25 cellular contexts compared by ENCODE assay signal in the genomic region with DNA sequence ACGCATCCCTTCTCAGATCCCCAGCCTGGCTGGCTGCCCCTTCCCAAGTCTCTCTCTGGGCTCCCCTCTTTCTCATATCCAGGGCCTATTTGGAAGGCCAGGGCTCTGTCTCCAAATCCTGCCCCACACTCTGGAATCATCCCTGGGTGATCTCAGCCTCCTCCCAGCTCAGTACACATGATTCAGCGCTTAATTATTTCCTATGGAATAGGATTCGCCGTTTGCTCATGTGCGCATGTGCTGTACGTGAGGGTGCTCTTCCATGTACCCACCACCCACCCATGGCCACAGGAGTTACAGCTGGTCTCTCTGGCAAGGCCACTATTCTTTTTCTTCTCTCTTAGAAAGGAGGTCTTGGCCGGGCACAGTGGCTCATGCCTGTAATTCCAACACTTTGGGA.
DNase-seq lines count a peak whose midpoint lies in the region; ATAC-seq, FAIRE-seq and TF ChIP-seq lines count a peak whose summit lies in the region.
"Had no signal": no experiment of that assay in that cellular context is flagged by ENCODE, and none has a peak within 500 bp of the region (broad histone marks: within the 10 kb centered on the region; RNA-seq: fewer than 3 reads in every experiment).

No MANE protein-coding gene starts in this region.

- H3K4me1 ChIP-seq in GM23248 (ENCODE audit: insufficient read depth) = no peaks in the 10 kb centered on the region
- H3K4me1 ChIP-seq in PC-3 (ENCODE audit: insufficient read depth, low read length) = peaks cover 16% of the 10 kb centered on the region; the same call in 1 of the 2 replicates
- H3K4me1 ChIP-seq: uterus had no signal

- H4K20me1 ChIP-seq in GM23248 (ENCODE audit: insufficient read depth) = no peaks in the 10 kb centered on the region
- H4K20me1 ChIP-seq in PC-3 (ENCODE audit: low read length) = no peaks in the 10 kb centered on the region

- no peaks in the 10 kb centered on the region for H3K9me2 ChIP-seq in GM23248 (ENCODE audit: insufficient read depth)
- H3K9me2 ChIP-seq in PC-3 (replicated peaks; ENCODE audit: low read length) = no peaks in the 10 kb centered on the region

- DNase-seq in GM23248 (peak; percentile 42), PC-3 (peak; percentile 75), epithelial cell of esophagus (ENCODE audit: low read depth) (peak; percentile 36), urothelium cell line (ENCODE audit: low spot score) (peak; percentile 86), NCI-H1048 (lab: John Stamatoyannopoulos, UW) (no peak)
- no peak for DNase-seq in stimulated activated effector memory CD8-positive, alpha-beta T cell treated with anti-CD3 and anti-CD28 coated beads, Interleukin-12 subunit alpha, Interleukin-12 subunit beta, amount 100 ng/mL, for 72 hours (ENCODE audit: low spot score in 2 of 2)
- DNase-seq: activated naive CD4-positive, alpha-beta T cell treated with anti-CD3 and anti-CD28 coated beads, Interleukin-2, amount 10 ng/mL, durations not matched to agents 7 days and 5 days; activated T-cell treated with anti-CD3 and anti-CD28 coated beads, Interleukin-2, amount 50 U/mL, for 4 hours; anterior cingulate cortex; central memory CD4-positive, alpha-beta T cell; DND-41; Karpas-422; mammary epithelial cell; NCI-H1105; NCI-H2029; NCI-H345; SIG-M5; stimulated activated CD4-positive, alpha-beta T cell treated with anti-CD3 and anti-CD28 coated beads, Interleukin-1b, Interleukin-23, amount 100 ng/mL, for 48 hours; T-cell; uterus had no signal

- H3K9ac ChIP-seq in GM23248 = no peak overlapping the region
- no peak overlapping the region for H3K9ac ChIP-seq in PC-3 (ENCODE audit: low read length)

- H3K36me3 ChIP-seq in GM23248 (ENCODE audit: low read depth) (no peaks in the 10 kb centered on the region), PC-3 (ENCODE audit: low read depth, low read length) (no peaks in the 10 kb centered on the region)
- H3K36me3 ChIP-seq: neutrophil, uterus had no signal

- TF ChIP-seq CTCF in PC-3 (conservative IDR thresholded peaks at IDR 0.05; ENCODE audit: low read depth, low read length) = no peak
- TF ChIP-seq CTCF in epithelial cell of esophagus (IDR thresholded peaks at IDR 0.05; ENCODE audit: insufficient read depth, low read depth, low read length, missing control alignments) = no peak

- ATAC-seq in PC-3 (peak; percentile 83), HG03095 (IDR thresholded peaks at IDR 0.05; ENCODE audit: unreplicated experiment) (no peak)
- no peak for ATAC-seq in stimulated activated effector memory CD8-positive, alpha-beta T cell treated with anti-CD3 and anti-CD28 coated beads, Interleukin-12 subunit alpha, Interleukin-12 subunit beta, amount 100 ng/mL, for 72 hours
- ATAC-seq: activated T-cell treated with anti-CD3 and anti-CD28 coated beads, Interleukin-2, amount 50 U/mL, for 4 hours; T-cell had no signal

- H3K4me2 ChIP-seq in GM23248 (ENCODE audit: unreplicated experiment) (no peak overlapping the region), PC-3 (ENCODE audit: low read length) (peak overlapping the region; percentile 6)

- no TSS peak for BruUV-seq in PC-3 (replicated peaks; lab: Mats Ljungman, UMichigan)

- no peaks in the 10 kb centered on the region for H3K79me2 ChIP-seq in GM23248 (ENCODE audit: insufficient read depth)
- no peaks in the 10 kb centered on the region for H3K79me2 ChIP-seq in PC-3 (ENCODE audit: low read length)

- H2AFZ ChIP-seq in GM23248 = no peak overlapping the region
- H2AFZ ChIP-seq in PC-3 (ENCODE audit: low read length) = no peak overlapping the region; the same call in 1 of the 2 replicates

- H3K4me3 ChIP-seq in GM23248 (no peak overlapping the region), PC-3 (ENCODE audit: low read length) (no peak overlapping the region), epithelial cell of esophagus (ENCODE audit: low read length) (no peak overlapping the region)
- H3K4me3 ChIP-seq: dorsolateral prefrontal cortex, uterus had no signal

- intact Hi-C loops in PC-3 (cut with micrococcal nuclease) = no loop called here

- POLR2A ChIA-PET in PC-3 (lab: Charles Lee; ENCODE audit: unreplicated experiment) = no interaction called here

- H3F3A ChIP-seq in GM23248 (ENCODE audit: insufficient read depth) (no peaks in the 10 kb centered on the region), PC-3 (ENCODE audit: low read length, unreplicated experiment) (no peaks in the 10 kb centered on the region)

- H3K9me3 Mint-ChIP-seq in stimulated activated effector memory CD8-positive, alpha-beta T cell treated with anti-CD3 and anti-CD28 coated beads, Interleukin-12 subunit alpha, Interleukin-12 subunit beta, amount 100 ng/mL, for 72 hours = no peaks in the 10 kb centered on the region
- H3K9me3 Mint-ChIP-seq: activated naive CD4-positive, alpha-beta T cell treated with anti-CD3 and anti-CD28 coated beads, Interleukin-2, amount 10 ng/mL, durations not matched to agents 7 days and 5 days; activated T-cell treated with anti-CD3 and anti-CD28 coated beads, Interleukin-2, amount 50 U/mL, for 4 hours; T-cell had no signal

- no peak overlapping the region for H3K4me3 Mint-ChIP-seq in stimulated activated effector memory CD8-positive, alpha-beta T cell treated with anti-CD3 and anti-CD28 coated beads, Interleukin-12 subunit alpha, Interleukin-12 subunit beta, amount 100 ng/mL, for 72 hours
- H3K4me3 Mint-ChIP-seq: activated naive CD4-positive, alpha-beta T cell treated with anti-CD3 and anti-CD28 coated beads, Interleukin-2, amount 10 ng/mL, durations not matched to agents 7 days and 5 days; activated T-cell treated with anti-CD3 and anti-CD28 coated beads, Interleukin-2, amount 50 U/mL, for 4 hours; T-cell had no signal

- H3K27ac Mint-ChIP-seq in stimulated activated effector memory CD8-positive, alpha-beta T cell treated with anti-CD3 and anti-CD28 coated beads, Interleukin-12 subunit alpha, Interleukin-12 subunit beta, amount 100 ng/mL, for 72 hours = no peak overlapping the region
- H3K27ac Mint-ChIP-seq: activated naive CD4-positive, alpha-beta T cell treated with anti-CD3 and anti-CD28 coated beads, Interleukin-2, amount 10 ng/mL, durations not matched to agents 7 days and 5 days had no signal

- 53 to 58% methylated on average over 7 of the region's 7 CpGs for WGBS in GM23248 (ENCODE audit: low coverage in 1 of 2, low lambda C conversion rate in 2 of 2, missing lambda C conversion rate in 2 of 2), 2 experiments

- no peaks in the 10 kb centered on the region for H3K36me3 Mint-ChIP-seq in stimulated activated effector memory CD8-positive, alpha-beta T cell treated with anti-CD3 and anti-CD28 coated beads, Interleukin-12 subunit alpha, Interleukin-12 subunit beta, amount 100 ng/mL, for 72 hours
- H3K36me3 Mint-ChIP-seq: activated naive CD4-positive, alpha-beta T cell treated with anti-CD3 and anti-CD28 coated beads, Interleukin-2, amount 10 ng/mL, durations not matched to agents 7 days and 5 days; T-cell had no signal

- no peak for FAIRE-seq in urothelium cell line (lab: Jason Lieb, UNC)
- FAIRE-seq: frontal cortex, TTC549 had no signal

- in situ Hi-C loops in GM23248 (cut with MboI) = no loop called here

- CTCF ChIA-PET in PC-3 (lab: Charles Lee) = no interaction called here

- peaks cover 10% of the 10 kb centered on the region for H3K27me3 ChIP-seq in GM23248 (replicated peaks; ENCODE audit: insufficient read depth)
- no peaks in the 10 kb centered on the region; the same call in 1 of the 2 replicates for H3K27me3 ChIP-seq in PC-3 (ENCODE audit: low read length)
- H3K27me3 ChIP-seq: uterus had no signal

- H3K27ac ChIP-seq in GM23248 (no peak overlapping the region), PC-3 (ENCODE audit: low read length) (no peak overlapping the region)
- H3K27ac ChIP-seq: dorsolateral prefrontal cortex, neutrophil, uterus had no signal

- no peaks in the 10 kb centered on the region for H3K9me3 ChIP-seq in GM23248 (ENCODE audit: low read depth)
- H3K9me3 ChIP-seq in PC-3 (ENCODE audit: low read length) = no peaks in the 10 kb centered on the region
- H3K9me3 ChIP-seq: neutrophil, uterus had no signal

- H3K4me1 Mint-ChIP-seq in stimulated activated effector memory CD8-positive, alpha-beta T cell treated with anti-CD3 and anti-CD28 coated beads, Interleukin-12 subunit alpha, Interleukin-12 subunit beta, amount 100 ng/mL, for 72 hours = peaks cover 8% of the 10 kb centered on the region

Comparison
In these comparisons a context has a peak if more than half of its experiments do, and no peak if none do; other contexts are left out.
1. DNase-seq: peak in GM23248 (single experiment), PC-3 (single experiment), epithelial cell of esophagus (single experiment) and urothelium cell line (single experiment); none in NCI-H1048 (single experiment) and stimulated activated effector memory CD8-positive, alpha-beta T cell treated with anti-CD3 and anti-CD28 coated beads, Interleukin-12 subunit alpha, Interleukin-12 subunit beta, amount 100 ng/mL, for 72 hours (0 of 2).